Comparison of ENCODE assay signal across 10 cellular contexts in genomic region chr9:38026021-38026809, GRCh38. TPM values are rescaled to one million over a fixed set of nuclear protein-coding genes. Genes with fewer than 3 reads are reported as not detected.
DNase-seq lines count a peak whose midpoint lies in the region; ATAC-seq and TF ChIP-seq lines count a peak whose summit lies in the region.
"Had no signal": no experiment of that assay in that cellular context is flagged by ENCODE, and none has a peak within 500 bp of the region (broad histone marks: within the 10 kb centered on the region; RNA-seq: fewer than 3 reads in every experiment).

No MANE protein-coding gene starts in this region.

- H3K36me3 ChIP-seq in RWPE2 (ENCODE audit: low read depth) (no peaks in the 10 kb centered on the region; the same call in 1 of the 2 replicates), gastrocnemius medialis (no peaks in the 10 kb centered on the region)
- no peaks in the 10 kb centered on the region for H3K36me3 ChIP-seq in CD4-positive, alpha-beta memory T cell (ENCODE audit: insufficient read depth, low read length)

- no peaks in the 10 kb centered on the region for H3K27me3 Mint-ChIP-seq in CD4-positive, alpha-beta memory T cell
- H3K27me3 Mint-ChIP-seq: activated B cell treated with CpG ODN at 0.5 μM for 24 hours had no signal

- H3K4me3 Mint-ChIP-seq in CD4-positive, alpha-beta memory T cell: no peak overlapping the region
- H3K4me3 Mint-ChIP-seq: activated B cell treated with CpG ODN at 0.5 μM for 24 hours had no signal

- in situ Hi-C loops in gastrocnemius medialis (cut with MboI; ENCODE audit: low sequenced_read_pairs in 4 of 4): no loop called here

- no peaks in the 10 kb centered on the region for H3K4me1 Mint-ChIP-seq in CD4-positive, alpha-beta memory T cell

- peaks cover 62% of the 10 kb centered on the region for H3K4me1 ChIP-seq in RWPE2 (ENCODE audit: insufficient read depth, poor library complexity, severe bottlenecking)
- H3K4me1 ChIP-seq in gastrocnemius medialis: peaks cover 28 to 43% of the 10 kb centered on the region in 2 donors
- no peaks in the 10 kb centered on the region for H3K4me1 ChIP-seq in CD4-positive, alpha-beta memory T cell (ENCODE audit: insufficient read depth, low read length)

- intact Hi-C loops in gastrocnemius medialis (cut with DNase I; ENCODE audit: low total_unique reads): loop anchor here (5.0 kb wide), 1 partner anchor 36 kb away; no protein-coding TSS in a partner anchor
- intact Hi-C loops in CD4-positive, alpha-beta memory T cell (cut with micrococcal nuclease): no loop called here

- CTCF ChIA-PET in CD4-positive, alpha-beta memory T cell (lab: Charles Lee; ENCODE audit: partially characterized antibody): interaction anchor here (0.8 to 1.1 kb wide), 2 partner anchors 8 to 60 kb away, joined by 3 to 4 read pairs; no protein-coding TSS in a partner anchor

- TF ChIP-seq CTCF in RWPE2 (IDR thresholded peaks at IDR 0.05; ENCODE audit: poor library complexity, severe bottlenecking) (no peak), gastrocnemius medialis (IDR thresholded peaks at IDR 0.05 in 4 of 5, conservative IDR thresholded peaks at IDR 0.05 in 1 of 5) (no peak)

- H3K27me3 ChIP-seq in RWPE2 (ENCODE audit: insufficient read depth, poor library complexity, severe bottlenecking) (no peaks in the 10 kb centered on the region), gastrocnemius medialis (no peaks in the 10 kb centered on the region)
- no peaks in the 10 kb centered on the region for H3K27me3 ChIP-seq in CD4-positive, alpha-beta memory T cell (ENCODE audit: insufficient read depth, low read length)

- H3K36me3 Mint-ChIP-seq in CD4-positive, alpha-beta memory T cell: no peaks in the 10 kb centered on the region

- TF ChIP-seq POLR2A in gastrocnemius medialis (IDR thresholded peaks at IDR 0.05): no peak

- H3K9me3 ChIP-seq in RWPE2 (ENCODE audit: severe bottlenecking): no peaks in the 10 kb centered on the region
- H3K9me3 ChIP-seq in gastrocnemius medialis: no peaks in the 10 kb centered on the region
- H3K9me3 ChIP-seq in CD4-positive, alpha-beta memory T cell (ENCODE audit: control insufficient read depth in 1 of 2, low read length in 2 of 2): no peaks in the 10 kb centered on the region

- peak overlapping the region; percentile 98 for H3K27ac ChIP-seq in RWPE2 (ENCODE audit: poor library complexity, severe bottlenecking)
- peak overlapping the region; percentile 35 to 44 (median 40) for H3K27ac ChIP-seq in gastrocnemius medialis
- H3K27ac ChIP-seq in CD4-positive, alpha-beta memory T cell (ENCODE audit: low read depth, low read length): no peak overlapping the region
- H3K27ac ChIP-seq: 22Rv1 had no signal

- H3K4me3 ChIP-seq in RWPE2 (ENCODE audit: severe bottlenecking) (no peak overlapping the region), gastrocnemius medialis (no peak overlapping the region)
- no peak overlapping the region for H3K4me3 ChIP-seq in CD4-positive, alpha-beta memory T cell (ENCODE audit: low read length in 2 of 2)

- H3K27ac Mint-ChIP-seq in CD4-positive, alpha-beta memory T cell: peak overlapping the region in 1 of 7 donors; percentile 15
- H3K27ac Mint-ChIP-seq: activated B cell treated with CpG ODN at 0.5 μM for 24 hours had no signal

- H3K9me3 Mint-ChIP-seq in CD4-positive, alpha-beta memory T cell: no peaks in the 10 kb centered on the region
- H3K9me3 Mint-ChIP-seq: activated B cell treated with CpG ODN at 0.5 μM for 24 hours had no signal

- POLR2A ChIA-PET in CD4-positive, alpha-beta memory T cell (lab: Charles Lee; ENCODE audit: partially characterized antibody): no interaction called here

- DNase-seq in DMS153 (lab: John Stamatoyannopoulos, UW): peak; percentile 34
- no peak for DNase-seq in DMS153 treated with DMSO at 0.1 percent for 48 hours (lab: John Stamatoyannopoulos, UW; ENCODE audit: unreplicated experiment)
- peak; percentile 83 for DNase-seq in RWPE2 (ENCODE audit: low spot score)
- peak; percentile 89 for DNase-seq in glomerular visceral epithelial cell (ENCODE audit: extremely low spot score)
- no peak for DNase-seq in gastrocnemius medialis
- no peak for DNase-seq in stimulated activated CD4-positive, alpha-beta T cell treated with anti-CD3 and anti-CD28 coated beads, Interleukin-4, amount 100 ng/mL, for 1 hour
- no peak for DNase-seq in CD4-positive, alpha-beta memory T cell
- no peak for DNase-seq in activated naive CD4-positive, alpha-beta T cell (lab: John Stamatoyannopoulos, UW)
- DNase-seq: activated B cell treated with CpG ODN at 0.5 μM for 24 hours had no signal

- ATAC-seq in RWPE2 (ENCODE audit: low read depth) (peak; percentile 74), gastrocnemius medialis (peak; percentile 51 to 60)

RNA-seq across cellular contexts. Expression of gene SHB, which starts 42.8 kb away (rescaled TPM):
- total RNA-seq in gastrocnemius medialis: 1 to 10 TPM; 1.2 to 6.1 (median 4.6) TPM
- total RNA-seq in CD4-positive, alpha-beta memory T cell: 1 to 10 TPM in 1 of 2 experiments, under 1 TPM in 1; 0.81 to 1.3 TPM
- under 1 TPM; 0.10 to 0.16 TPM for polyA plus RNA-seq in CD4-positive, alpha-beta memory T cell

Comparison
In these comparisons a context has a peak if more than half of its experiments do, and no peak if none do; other contexts are left out.
1. DNase-seq: peak in DMS153 (single experiment), RWPE2 (single experiment) and glomerular visceral epithelial cell (single experiment); none in DMS153 treated with DMSO at 0.1 percent for 48 hours (single experiment), gastrocnemius medialis (0 of 2), stimulated activated CD4-positive, alpha-beta T cell treated with anti-CD3 and anti-CD28 coated beads, Interleukin-4, amount 100 ng/mL, for 1 hour (single experiment), CD4-positive, alpha-beta memory T cell (0 of 5) and activated naive CD4-positive, alpha-beta T cell (0 of 4).